Comparison of ENCODE assay signal across 8 cellular contexts in the genomic region with DNA sequence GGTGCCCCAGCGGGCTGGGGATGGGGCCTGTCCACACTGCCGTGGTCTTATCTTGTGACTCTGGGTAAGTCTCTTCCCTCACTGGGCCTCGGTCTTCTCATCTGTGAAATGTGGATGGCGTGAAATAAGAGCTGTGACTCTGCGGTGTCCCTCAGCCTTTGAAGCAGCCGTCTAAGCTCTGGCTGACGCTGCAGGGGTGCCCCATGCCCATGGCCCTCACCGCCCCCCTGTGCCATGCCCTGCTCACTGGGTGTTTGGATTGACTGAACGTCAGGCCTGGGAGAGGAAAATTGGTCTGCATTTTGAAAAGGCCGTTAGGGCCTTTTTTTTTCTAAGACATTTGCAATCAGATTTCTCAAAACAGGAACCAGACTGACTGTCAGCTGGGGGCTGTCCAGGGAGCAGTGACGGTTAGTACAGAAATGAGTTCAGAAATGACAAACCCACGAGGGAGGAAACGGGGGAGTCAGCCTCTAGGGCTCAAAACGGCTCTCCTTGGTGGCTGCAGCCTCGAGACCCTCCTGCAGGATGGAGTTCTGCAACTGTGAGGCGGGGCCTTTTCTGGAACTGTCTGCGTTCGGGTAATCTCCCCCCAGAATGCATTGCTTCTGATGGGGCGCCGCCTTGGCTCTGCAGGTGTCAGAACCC. TPM values are rescaled to one million over a fixed set of nuclear protein-coding genes. Genes with fewer than 3 reads are reported as not detected.
DNase-seq lines count a peak whose midpoint lies in the region; ATAC-seq lines count a peak whose summit lies in the region.

No MANE protein-coding gene starts in this region.

- no peaks in the 10 kb centered on the region for H3K9me3 ChIP-seq in iPS-18c (ENCODE audit: control insufficient read depth, insufficient read depth, low read length)
- no peaks in the 10 kb centered on the region for H3K9me3 ChIP-seq in MG63

- H3K27ac Mint-ChIP-seq in activated naive CD4-positive, alpha-beta T cell treated with anti-CD3 and anti-CD28 coated beads, Interleukin-2, amount 10 ng/mL, durations not matched to agents 7 days and 5 days: peak overlapping the region; percentile 98
- H3K27ac Mint-ChIP-seq in stimulated activated effector memory CD8-positive, alpha-beta T cell treated with anti-CD3 and anti-CD28 coated beads, Interleukin-12 subunit alpha, Interleukin-12 subunit beta, amount 100 ng/mL, for 72 hours: peak overlapping the region; percentile 98

- peaks cover 71% of the 10 kb centered on the region for H3K4me1 Mint-ChIP-seq in activated naive CD4-positive, alpha-beta T cell treated with anti-CD3 and anti-CD28 coated beads, Interleukin-2, amount 10 ng/mL, durations not matched to agents 7 days and 5 days
- peaks cover 89% of the 10 kb centered on the region for H3K4me1 Mint-ChIP-seq in stimulated activated effector memory CD8-positive, alpha-beta T cell treated with anti-CD3 and anti-CD28 coated beads, Interleukin-12 subunit alpha, Interleukin-12 subunit beta, amount 100 ng/mL, for 72 hours

- H3K9me3 Mint-ChIP-seq in activated naive CD4-positive, alpha-beta T cell treated with anti-CD3 and anti-CD28 coated beads, Interleukin-2, amount 10 ng/mL, durations not matched to agents 7 days and 5 days: no peaks in the 10 kb centered on the region
- no peaks in the 10 kb centered on the region for H3K9me3 Mint-ChIP-seq in stimulated activated effector memory CD8-positive, alpha-beta T cell treated with anti-CD3 and anti-CD28 coated beads, Interleukin-12 subunit alpha, Interleukin-12 subunit beta, amount 100 ng/mL, for 72 hours

- peaks cover 11% of the 10 kb centered on the region for H3K36me3 ChIP-seq in MG63

- CTCF ChIA-PET in activated naive CD4-positive, alpha-beta T cell treated with anti-CD3 and anti-CD28 coated beads, Interleukin-2, amount 10 ng/mL, durations not matched to agents 7 days and 5 days (lab: Charles Lee): interaction anchor here (0.7 to 2.5 kb wide), 5 partner anchors 9 to 115 kb away, joined by 3 to 15 read pairs (median 4); no protein-coding TSS in a partner anchor

- H3K27me3 ChIP-seq in MG63: no peaks in the 10 kb centered on the region

- ATAC-seq in stimulated activated effector memory CD8-positive, alpha-beta T cell treated with anti-CD3 and anti-CD28 coated beads, Interleukin-12 subunit alpha, Interleukin-12 subunit beta, amount 100 ng/mL, for 72 hours: peak; percentile 78

- peak; percentile 84 for DNase-seq in activated CD8-positive, alpha-beta memory T cell treated with anti-CD3 and anti-CD28 coated beads for 24 hours
- DNase-seq in activated CD8-positive, alpha-beta memory T cell treated with anti-CD3 and anti-CD28 coated beads, Interleukin-2, amount 50 U/mL, for 4 hours: no peak
- DNase-seq in NAMALWA (ENCODE audit: low spot score) (peak; percentile 85), MG63 (no peak), OCI-M2 (lab: John Stamatoyannopoulos, UW; ENCODE audit: unreplicated experiment) (no peak)
- DNase-seq in activated naive CD4-positive, alpha-beta T cell treated with anti-CD3 and anti-CD28 coated beads, Interleukin-2, amount 10 ng/mL, durations not matched to agents 7 days and 5 days: peak; percentile 77
- DNase-seq in stimulated activated effector memory CD8-positive, alpha-beta T cell treated with anti-CD3 and anti-CD28 coated beads, Interleukin-12 subunit alpha, Interleukin-12 subunit beta, amount 100 ng/mL, for 72 hours (ENCODE audit: low spot score in 2 of 2): peak in 1 of 2 donors; percentile 87

- H3K4me3 ChIP-seq in iPS-18c (ENCODE audit: insufficient read depth, low read depth, low read length): peak overlapping the region; percentile 72; the same call in 1 of the 2 replicates
- no peak overlapping the region; the same call in 1 of the 2 replicates for H3K4me3 ChIP-seq in MG63

- peak overlapping the region; percentile 96 for H3K4me3 Mint-ChIP-seq in activated naive CD4-positive, alpha-beta T cell treated with anti-CD3 and anti-CD28 coated beads, Interleukin-2, amount 10 ng/mL, durations not matched to agents 7 days and 5 days
- peak overlapping the region; percentile 98 for H3K4me3 Mint-ChIP-seq in stimulated activated effector memory CD8-positive, alpha-beta T cell treated with anti-CD3 and anti-CD28 coated beads, Interleukin-12 subunit alpha, Interleukin-12 subunit beta, amount 100 ng/mL, for 72 hours

- H3K36me3 Mint-ChIP-seq in activated naive CD4-positive, alpha-beta T cell treated with anti-CD3 and anti-CD28 coated beads, Interleukin-2, amount 10 ng/mL, durations not matched to agents 7 days and 5 days: peaks cover 56% of the 10 kb centered on the region
- peaks cover 79% of the 10 kb centered on the region for H3K36me3 Mint-ChIP-seq in stimulated activated effector memory CD8-positive, alpha-beta T cell treated with anti-CD3 and anti-CD28 coated beads, Interleukin-12 subunit alpha, Interleukin-12 subunit beta, amount 100 ng/mL, for 72 hours

- no peaks in the 10 kb centered on the region for H3K27me3 Mint-ChIP-seq in activated naive CD4-positive, alpha-beta T cell treated with anti-CD3 and anti-CD28 coated beads, Interleukin-2, amount 10 ng/mL, durations not matched to agents 7 days and 5 days

RNA-seq across cellular contexts. Expression of a gene that starts 1.9 kb away (rescaled TPM):
- 24.2 and 31.8 TPM in 2 replicates for total RNA-seq in MG63 (2014; rRNA removed; shearing (Covaris generic); ENCODE audit: low replicate concordance)

RNA-seq across cellular contexts. Expression of a gene that starts 20.9 kb away (rescaled TPM):
- 17.2 and 25.8 TPM in 2 replicates for total RNA-seq in MG63 (2014; rRNA removed; shearing (Covaris generic); ENCODE audit: low replicate concordance)

RNA-seq across cellular contexts. Expression of a gene that starts 35.2 kb away (rescaled TPM):
- 3.8 and 5.1 TPM in 2 replicates for total RNA-seq in MG63 (2014; rRNA removed; shearing (Covaris generic); ENCODE audit: low replicate concordance)

Comparison
In these comparisons a context has a peak if more than half of its experiments do, and no peak if none do; other contexts are left out.
1. DNase-seq: peak in activated CD8-positive, alpha-beta memory T cell treated with anti-CD3 and anti-CD28 coated beads for 24 hours (single experiment), NAMALWA (single experiment) and activated naive CD4-positive, alpha-beta T cell treated with anti-CD3 and anti-CD28 coated beads, Interleukin-2, amount 10 ng/mL, durations not matched to agents 7 days and 5 days (single experiment); none in activated CD8-positive, alpha-beta memory T cell treated with anti-CD3 and anti-CD28 coated beads, Interleukin-2, amount 50 U/mL, for 4 hours (single experiment), MG63 (single experiment) and OCI-M2 (single experiment).